ENCODE assay signal across 1 cellular context in the genomic region with DNA sequence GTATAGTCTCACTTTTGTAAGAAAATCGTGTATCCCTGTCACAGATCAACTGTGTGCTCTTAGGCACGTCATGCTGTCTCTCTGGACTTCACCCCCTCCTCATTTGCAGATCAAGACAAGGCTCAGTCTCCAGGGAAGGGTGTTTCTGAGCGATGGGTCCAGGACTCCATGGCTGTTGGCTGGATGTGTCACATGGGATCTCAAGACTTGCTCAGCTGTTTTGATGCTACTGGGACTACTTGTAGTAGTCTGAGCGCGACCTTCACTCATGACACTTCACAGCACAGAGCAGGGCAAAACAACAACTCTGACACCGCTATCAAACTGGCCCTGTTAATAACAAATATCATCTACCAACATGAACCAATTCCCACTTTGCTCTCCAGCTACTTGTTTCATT.
TF ChIP-seq lines count a peak whose summit lies in the region.

No MANE protein-coding gene starts in this region.

TF ChIP-seq in HepG2, 621 proteins besides CTCF, POLR2A, EP300 and RAD21:
- TF ChIP-seq ZBTB38 (CRISPR knock-in tag; IDR thresholded peaks at IDR 0.05) (peak; percentile 80), ZNF773 (CRISPR knock-in tag; IDR thresholded peaks at IDR 0.05; ENCODE audit: borderline replicate concordance) (0 out of 2 replicates have a peak, but pooled peaks have one; percentile 24), KAT7 (CRISPR knock-in tag; IDR thresholded peaks at IDR 0.05; ENCODE audit: borderline replicate concordance) (0 out of 2 replicates have a peak, but pooled peaks have one; percentile 11), ETV6 (CRISPR knock-in tag; conservative IDR thresholded peaks at IDR 0.05) (no peak), GABPB1 (CRISPR knock-in tag; IDR thresholded peaks at IDR 0.05) (0 out of 2 replicates have a peak, but pooled peaks have one; percentile 7), ETV5 (CRISPR knock-in tag; IDR thresholded peaks at IDR 0.05; ENCODE audit: borderline replicate concordance) (0 out of 2 replicates have a peak, but pooled peaks have one; percentile 3), XBP1 (CRISPR knock-in tag; IDR thresholded peaks at IDR 0.05) (no peak)
- TF ChIP-seq, protein P1, sequence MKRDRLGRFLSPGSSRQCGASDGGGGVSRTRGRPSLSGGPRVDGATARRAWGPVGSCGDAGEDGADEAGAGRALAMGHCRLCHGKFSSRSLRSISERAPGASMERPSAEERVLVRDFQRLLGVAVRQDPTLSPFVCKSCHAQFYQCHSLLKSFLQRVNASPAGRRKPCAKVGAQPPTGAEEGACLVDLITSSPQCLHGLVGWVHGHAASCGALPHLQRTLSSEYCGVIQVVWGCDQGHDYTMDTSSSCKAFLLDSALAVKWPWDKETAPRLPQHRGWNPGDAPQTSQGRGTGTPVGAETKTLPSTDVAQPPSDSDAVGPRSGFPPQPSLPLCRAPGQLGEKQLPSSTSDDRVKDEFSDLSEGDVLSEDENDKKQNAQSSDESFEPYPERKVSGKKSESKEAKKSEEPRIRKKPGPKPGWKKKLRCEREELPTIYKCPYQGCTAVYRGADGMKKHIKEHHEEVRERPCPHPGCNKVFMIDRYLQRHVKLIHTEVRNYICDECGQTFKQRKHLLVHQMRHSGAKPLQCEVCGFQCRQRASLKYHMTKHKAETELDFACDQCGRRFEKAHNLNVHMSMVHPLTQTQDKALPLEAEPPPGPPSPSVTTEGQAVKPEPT (CRISPR knock-in tag; IDR thresholded peaks at IDR 0.05; ENCODE audit: low read depth) = no peak
- TF ChIP-seq, protein P2, sequence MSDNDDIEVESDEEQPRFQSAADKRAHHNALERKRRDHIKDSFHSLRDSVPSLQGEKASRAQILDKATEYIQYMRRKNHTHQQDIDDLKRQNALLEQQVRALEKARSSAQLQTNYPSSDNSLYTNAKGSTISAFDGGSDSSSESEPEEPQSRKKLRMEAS (IDR thresholded peaks at IDR 0.05) = peak; percentile 25; the same call in 1 of the 2 replicates
- TF ChIP-seq, protein P3, sequence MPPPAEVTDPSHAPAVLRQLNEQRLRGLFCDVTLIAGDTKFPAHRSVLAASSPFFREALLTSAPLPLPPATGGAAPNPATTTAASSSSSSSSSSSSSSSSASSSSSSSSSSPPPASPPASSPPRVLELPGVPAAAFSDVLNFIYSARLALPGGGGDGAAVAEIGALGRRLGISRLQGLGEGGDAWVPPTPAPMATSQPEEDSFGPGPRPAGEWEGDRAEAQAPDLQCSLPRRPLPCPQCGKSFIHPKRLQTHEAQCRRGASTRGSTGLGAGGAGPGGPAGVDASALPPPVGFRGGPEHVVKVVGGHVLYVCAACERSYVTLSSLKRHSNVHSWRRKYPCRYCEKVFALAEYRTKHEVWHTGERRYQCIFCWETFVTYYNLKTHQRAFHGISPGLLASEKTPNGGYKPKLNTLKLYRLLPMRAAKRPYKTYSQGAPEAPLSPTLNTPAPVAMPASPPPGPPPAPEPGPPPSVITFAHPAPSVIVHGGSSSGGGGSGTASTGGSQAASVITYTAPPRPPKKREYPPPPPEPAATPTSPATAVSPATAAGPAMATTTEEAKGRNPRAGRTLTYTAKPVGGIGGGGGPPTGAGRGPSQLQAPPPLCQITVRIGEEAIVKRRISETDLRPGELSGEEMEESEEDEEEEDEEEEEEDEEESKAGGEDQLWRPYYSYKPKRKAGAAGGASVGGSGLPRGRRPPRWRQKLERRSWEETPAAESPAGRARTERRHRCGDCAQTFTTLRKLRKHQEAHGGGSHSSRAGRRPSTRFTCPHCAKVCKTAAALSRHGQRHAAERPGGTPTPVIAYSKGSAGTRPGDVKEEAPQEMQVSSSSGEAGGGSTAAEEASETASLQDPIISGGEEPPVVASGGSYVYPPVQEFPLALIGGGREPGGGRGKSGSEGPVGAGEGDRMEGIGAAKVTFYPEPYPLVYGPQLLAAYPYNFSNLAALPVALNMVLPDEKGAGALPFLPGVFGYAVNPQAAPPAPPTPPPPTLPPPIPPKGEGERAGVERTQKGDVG (CRISPR knock-in tag; IDR thresholded peaks at IDR 0.05; ENCODE audit: borderline replicate concordance) = peak; percentile 70; the same call in 1 of the 2 replicates
